In genomic region chr7:28656529-28656928, GRCh38 we compare ENCODE assay signal across 31 cellular contexts.
"Had no signal": no experiment of that assay in that cellular context is flagged by ENCODE, and none has a peak within 500 bp of the region (broad histone marks: within the 10 kb centered on the region; RNA-seq: fewer than 3 reads in every experiment).

No MANE protein-coding gene starts in this region.

- H3K36me3 Mint-ChIP-seq: neural progenitor cell, type B pancreatic cell had no signal

- H3K27ac Mint-ChIP-seq: naive thymus-derived CD4-positive, alpha-beta T cell; natural killer cell; nephron; neural progenitor cell; progenitor cell of endocrine pancreas; stimulated activated memory B cell treated with anti-CD40 and anti-IgM and Interleukin-4, amounts not matched to agents 10 μg/mL and 1 μg/mL and 100 μg/mL, for 72 hours; type B pancreatic cell had no signal

- H3K27ac ChIP-seq: neural progenitor cell, parathyroid adenoma, psoas muscle, skin epidermis, spleen, suprapubic skin, testis, tibial artery, transverse colon, upper lobe of right lung, uterus had no signal

- H3K9ac ChIP-seq: neural progenitor cell, parathyroid adenoma had no signal

- H3K4me2 ChIP-seq: neural progenitor cell, smooth muscle cell had no signal

- H2AFZ ChIP-seq: neural progenitor cell, parathyroid adenoma had no signal

- H3K4me3 ChIP-seq: neural progenitor cell, psoas muscle, skin epidermis, smooth muscle cell, spleen, suprapubic skin, testis, tibial artery, transverse colon, upper lobe of right lung, uterus had no signal

- H3K36me3 ChIP-seq: neural progenitor cell, spleen, suprapubic skin, tibial artery, transverse colon, upper lobe of right lung, uterus had no signal

- H3K27me3 ChIP-seq: neural progenitor cell, suprapubic skin, testis, tibial artery, upper lobe of right lung, uterus had no signal

- H3K4me3 Mint-ChIP-seq: naive thymus-derived CD4-positive, alpha-beta T cell; natural killer cell; nephron; neural progenitor cell; stimulated activated memory B cell treated with anti-CD40 and anti-IgM and Interleukin-4, amounts not matched to agents 10 μg/mL and 1 μg/mL and 100 μg/mL, for 72 hours; stimulated activated naive CD8-positive, alpha-beta T cell treated with anti-CD3 and anti-CD28 coated beads, Interleukin-15, amount 100 ng/mL, for 72 hours; type B pancreatic cell had no signal

- H3K27me3 Mint-ChIP-seq: progenitor cell of endocrine pancreas; stimulated activated naive CD8-positive, alpha-beta T cell treated with anti-CD3 and anti-CD28 coated beads, Interleukin-15, amount 100 ng/mL, for 72 hours; type B pancreatic cell had no signal

- ATAC-seq: naive thymus-derived CD4-positive, alpha-beta T cell; natural killer cell; psoas muscle; right cardiac atrium; sciatic nerve; stimulated activated memory B cell treated with anti-CD40 and anti-IgM and Interleukin-4, amounts not matched to agents 10 μg/mL and 1 μg/mL and 100 μg/mL, for 72 hours; stimulated activated naive CD8-positive, alpha-beta T cell treated with anti-CD3 and anti-CD28 coated beads, Interleukin-15, amount 100 ng/mL, for 72 hours; stimulated activated naive CD8-positive, alpha-beta T cell treated with anti-CD3 and anti-CD28 coated beads, Interleukin-15, Interleukin-2, amounts not matched to agents 100 U/mL and 50 U/mL, for 24 hours; upper lobe of right lung had no signal

- H3K4me1 Mint-ChIP-seq: stimulated activated memory B cell treated with anti-CD40 and anti-IgM and Interleukin-4, amounts not matched to agents 10 μg/mL and 1 μg/mL and 100 μg/mL, for 72 hours had no signal

- DNase-seq: naive thymus-derived CD4-positive, alpha-beta T cell; natural killer cell; occipital lobe; posterior cingulate gyrus; psoas muscle; right cardiac atrium; spleen; stimulated activated CD4-positive, alpha-beta T cell treated with anti-CD3 and anti-CD28 coated beads, Interleukin-12 subunit alpha, Interleukin-12 subunit beta, amount 100 ng/mL, for 4 hours; stimulated activated CD4-positive, alpha-beta T cell treated with anti-CD3 and anti-CD28 coated beads, Interleukin-1b, Interleukin-23, amount 100 ng/mL, for 48 hours; stimulated activated CD4-positive, alpha-beta T cell treated with anti-CD3 and anti-CD28 coated beads, Interleukin-4, amount 100 ng/mL, for 1 hour; stimulated activated CD4-positive, alpha-beta T cell treated with anti-CD3 and anti-CD28 coated beads, Interleukin-4, amount 100 ng/mL, for 4 hours; stimulated activated CD8-positive, alpha-beta memory T cell treated with anti-CD3 and anti-CD28 coated beads, Interleukin-4, amount 100 ng/mL, for 48 hours; stimulated activated naive CD4-positive, alpha-beta T cell; stimulated activated naive CD8-positive, alpha-beta T cell treated with anti-CD3 and anti-CD28 coated beads, Interleukin-15, amount 100 ng/mL, for 72 hours; stimulated activated naive CD8-positive, alpha-beta T cell treated with anti-CD3 and anti-CD28 coated beads, Interleukin-15, Interleukin-2, amounts not matched to agents 100 U/mL and 50 U/mL, for 24 hours; substantia nigra; testis; tibial artery; transverse colon; upper lobe of right lung; uterus had no signal

- H3K4me1 ChIP-seq: parathyroid adenoma, psoas muscle, spleen, suprapubic skin, testis, tibial artery, transverse colon, upper lobe of right lung, uterus had no signal

- H3K79me2 ChIP-seq: parathyroid adenoma had no signal

- H3K9me3 ChIP-seq: testis, upper lobe of right lung, uterus had no signal
